Comparison of ENCODE assay signal across 10 cellular contexts in genomic region chr11:96092511-96092910, GRCh38.
"Had no signal": no experiment of that assay in that cellular context is flagged by ENCODE, and none has a peak within 500 bp of the region (broad histone marks: within the 10 kb centered on the region; RNA-seq: fewer than 3 reads in every experiment).

No MANE protein-coding gene starts in this region.

- H3K4me3 ChIP-seq: suprapubic skin, upper lobe of right lung had no signal

- H3K9me3 Mint-ChIP-seq: T-helper 2 cell treated with Interferon-gamma antibody and Interleukin-4, amounts not matched to agents 5 μg/mL and 100 μg/mL, for 36 hours had no signal

- H3K9me3 ChIP-seq: suprapubic skin, upper lobe of right lung had no signal

- DNase-seq: activated CD4-positive, alpha-beta T cell treated with anti-CD3 and anti-CD28 coated beads, Interleukin-2, amount 50 U/mL, for 48 hours; activated naive CD8-positive, alpha-beta T cell treated with anti-CD3 and anti-CD28 coated beads for 36 hours; anterior cingulate cortex; dorsolateral prefrontal cortex; kidney glomerular epithelial cell; right cardiac atrium; stimulated activated CD4-positive, alpha-beta T cell treated with anti-CD3 and anti-CD28 coated beads, Interleukin-1b, Interleukin-23, amount 100 ng/mL, for 48 hours; upper lobe of right lung had no signal

- H3K27me3 ChIP-seq: dorsolateral prefrontal cortex, suprapubic skin, upper lobe of right lung had no signal

- ATAC-seq: right cardiac atrium, upper lobe of right lung had no signal

- H3K4me3 Mint-ChIP-seq: activated naive CD8-positive, alpha-beta T cell treated with anti-CD3 and anti-CD28 coated beads for 36 hours had no signal

- H3K27ac ChIP-seq: suprapubic skin, upper lobe of right lung had no signal

- H3K27ac Mint-ChIP-seq: activated naive CD8-positive, alpha-beta T cell treated with anti-CD3 and anti-CD28 coated beads for 36 hours had no signal

- H3K27me3 Mint-ChIP-seq: activated naive CD8-positive, alpha-beta T cell treated with anti-CD3 and anti-CD28 coated beads for 36 hours had no signal
